Comparison of ENCODE assay signal across 8 cellular contexts in genomic region chr3:25781758-25782594, GRCh38. TPM values are rescaled to one million over a fixed set of nuclear protein-coding genes. Genes with fewer than 3 reads are reported as not detected.
A peak's percentile ranks its signal among the peaks of the same experiment; 100 is the strongest.
DNase-seq lines count a peak whose midpoint lies in the region; ATAC-seq, FAIRE-seq and TF ChIP-seq lines count a peak whose summit lies in the region.

No MANE protein-coding gene starts in this region.

- H3K36me3 ChIP-seq in HUES48 (ENCODE audit: control insufficient read depth, insufficient read depth, low read length) (peaks cover 13% of the 10 kb centered on the region), ovary (no peaks in the 10 kb centered on the region)

- DNase-seq in GM12892 (ENCODE audit: insufficient read length) (peak; percentile 31), choroid plexus epithelial cell (ENCODE audit: low read depth) (no peak), ovary (no peak), left colon (no peak), NCI-H2227 (lab: John Stamatoyannopoulos, UW; ENCODE audit: unreplicated experiment) (no peak)
- no peak for DNase-seq in stimulated activated CD4-positive, alpha-beta T cell treated with anti-CD3 and anti-CD28 coated beads, Interleukin-2, amount 100 ng/mL, for 48 hours

- FAIRE-seq in GM12892 (lab: Jason Lieb, UNC) = peak; percentile 30

- H3K27me3 ChIP-seq in HUES48 (ENCODE audit: control insufficient read depth, insufficient read depth, low read length) (peaks cover 4% of the 10 kb centered on the region; the same call in 1 of the 2 replicates), ovary (no peaks in the 10 kb centered on the region)

- peak overlapping the region; percentile 93 for H3K4me3 ChIP-seq in HUES48 (ENCODE audit: low read depth, low read length)
- H3K4me3 ChIP-seq in choroid plexus epithelial cell (ENCODE audit: low read depth, low read length) = peak overlapping the region; percentile 88
- peak overlapping the region; percentile 82 for H3K4me3 ChIP-seq in ovary

- H3K9me3 ChIP-seq in HUES48 (ENCODE audit: control insufficient read depth, insufficient read depth, low read length) = no peaks in the 10 kb centered on the region
- H3K9me3 ChIP-seq in ovary = no peaks in the 10 kb centered on the region

- no peak overlapping the region for H3K9ac ChIP-seq in HUES48 (ENCODE audit: low read depth, low read length)

- TF ChIP-seq CTCF in choroid plexus epithelial cell (conservative IDR thresholded peaks at IDR 0.05; ENCODE audit: low read depth, low read length) (no peak), ovary (IDR thresholded peaks at IDR 0.05) (no peak)

- TF ChIP-seq POLR2A in GM12892 (IDR thresholded peaks at IDR 0.05; ENCODE audit: low read depth, low read length) (0 out of 2 replicates have a peak, but pooled peaks have one; percentile 23), ovary (IDR thresholded peaks at IDR 0.05) (no peak)

- WGBS in ovary, 3 donors = 48 to 61% (median 49%) methylated on average over 3 of the region's 3 CpGs

- H3K27ac ChIP-seq in HUES48 (ENCODE audit: low read depth, low read length) = no peak overlapping the region
- H3K27ac ChIP-seq in ovary = no peak overlapping the region

- ATAC-seq in GM21515 (IDR thresholded peaks at IDR 0.05; ENCODE audit: unreplicated experiment) = peak; percentile 61
- no peak for ATAC-seq in left colon

- intact Hi-C loops in ovary (cut with DNase I) = loop anchor here in 2 of 4 donors (10.0 kb wide), 1 partner anchor 117 kb away; the partner anchor contains the start of gene TOP2B (in 2 of the 2)
- intact Hi-C loops in left colon (cut with DNase I, micrococcal nuclease) = loop anchor here in 1 of 2 donors (5.0 kb wide), 1 partner anchor 120 kb away; the partner anchor contains the start of gene TOP2B

- H3K4me1 ChIP-seq in HUES48 (ENCODE audit: control insufficient read depth, insufficient read depth, low read length) = peaks cover 12% of the 10 kb centered on the region
- peaks cover 5% of the 10 kb centered on the region for H3K4me1 ChIP-seq in ovary (ENCODE audit: insufficient read depth)

- no peak for TF ChIP-seq EP300 in ovary (IDR thresholded peaks at IDR 0.05)

RNA-seq across cellular contexts. Expression of gene NGLY1, which starts 1.3 kb away (rescaled TPM):
- polyA plus RNA-seq in GM12892 (2012; ENCODE audit: missing spikeins) = 50.6 TPM
- total RNA-seq in ovary (10 to 100 TPM; 18.0 to 30.4 (median 27.1) TPM), left colon (10 to 100 TPM; 42.2 to 45.0 TPM)
- polyA plus RNA-seq in ovary = 10 to 100 TPM; 11.0 to 27.5 TPM

RNA-seq across cellular contexts. Expression of gene OXSM, which starts 7.9 kb away (rescaled TPM):
- polyA plus RNA-seq in GM12892 (2012; ENCODE audit: missing spikeins) = 24.5 TPM
- total RNA-seq in ovary = 1 to 10 TPM; 3.6 to 8.0 (median 6.6) TPM
- polyA plus RNA-seq in ovary = 1 to 10 TPM; 6.5 to 8.9 TPM
- total RNA-seq in left colon = 10 to 100 TPM; 14.4 to 16.1 TPM
